Comparison of ENCODE assay signal across 19 cellular contexts in genomic region chr9:6153425-6153824, GRCh38.
DNase-seq lines count a peak whose midpoint lies in the region; TF ChIP-seq lines count a peak whose summit lies in the region.
"Had no signal": no experiment of that assay in that cellular context is flagged by ENCODE, and none has a peak within 500 bp of the region (broad histone marks: within the 10 kb centered on the region; RNA-seq: fewer than 3 reads in every experiment).

No MANE protein-coding gene starts in this region.

- no peaks in the 10 kb centered on the region for H3K36me3 ChIP-seq in smooth muscle cell (ENCODE audit: low read depth)
- H3K36me3 ChIP-seq: BLaER1, heart left ventricle, lower lobe of right lung, right lobe of liver, SJSA1, transverse colon had no signal

- DNase-seq in HPDE6-E6E7 (ENCODE audit: extremely low spot score) (peak; percentile 58), RWPE1 (ENCODE audit: low spot score) (peak; percentile 63), epithelial cell of proximal tubule (ENCODE audit: low read depth) (peak; percentile 39), pulmonary artery endothelial cell (ENCODE audit: low read depth, low spot score) (peak; percentile 48), smooth muscle cell (lab: John Stamatoyannopoulos, UW; ENCODE audit: unreplicated experiment) (no peak), epidermal melanocyte (ENCODE audit: insufficient read length, low spot score) (no peak), KG1 (lab: John Stamatoyannopoulos, UW) (no peak)
- DNase-seq: activated CD8-positive, alpha-beta T cell treated with anti-CD3 and anti-CD28 coated beads for 36 hours; activated naive CD8-positive, alpha-beta T cell treated with anti-CD3 and anti-CD28 coated beads for 36 hours; activated T-cell treated with anti-CD3 and anti-CD28 coated beads, Interleukin-2, amount 50 U/mL, for 1 hour; heart left ventricle; lower lobe of right lung; NCI-H1436; right lobe of liver; stimulated activated naive CD4-positive, alpha-beta T cell treated with Interleukin-2 at 50 U/mL for 16 hours; T-helper 17 cell; transverse colon had no signal

- CTCF ChIA-PET in RWPE1 (lab: Yijun Ruan, JAX) = no interaction called here

- H3K4me2 ChIP-seq in smooth muscle cell = no peak overlapping the region
- H3K4me2 ChIP-seq: BLaER1 had no signal

- H4K20me1 ChIP-seq in smooth muscle cell (ENCODE audit: low read depth) = no peaks in the 10 kb centered on the region
- H4K20me1 ChIP-seq: BLaER1 had no signal

- whole genome bisulfite sequencing in smooth muscle cell (ENCODE audit: low lambda C conversion rate) = 85% methylated on average over 2 of the region's 2 CpGs

- H3K27ac ChIP-seq in RWPE1 = no peak overlapping the region; the same call in 1 of the 2 replicates
- H3K27ac ChIP-seq in smooth muscle cell (ENCODE audit: low read depth) = no peak overlapping the region
- H3K27ac ChIP-seq: BLaER1, heart left ventricle, lower lobe of right lung, right lobe of liver, SJSA1, transverse colon had no signal

- POLR2A ChIA-PET in RWPE1 (lab: Yijun Ruan, JAX; ENCODE audit: low non-redundant PET) = no interaction called here

- H3K9ac ChIP-seq in smooth muscle cell (ENCODE audit: low read depth) = no peak overlapping the region
- H3K9ac ChIP-seq: BLaER1 had no signal

- no peaks in the 10 kb centered on the region for H3K79me2 ChIP-seq in smooth muscle cell (ENCODE audit: low read depth)

- no peaks in the 10 kb centered on the region for H3K27me3 ChIP-seq in smooth muscle cell (ENCODE audit: low read depth)
- H3K27me3 ChIP-seq: BLaER1, heart left ventricle, right lobe of liver, SJSA1, transverse colon had no signal

- H3K4me3 ChIP-seq in epithelial cell of proximal tubule (ENCODE audit: low read depth, low read length) (no peak overlapping the region), smooth muscle cell (no peak overlapping the region)
- H3K4me3 ChIP-seq: BLaER1, heart left ventricle, lower lobe of right lung, right lobe of liver, SJSA1, transverse colon had no signal

- no peaks in the 10 kb centered on the region for H3K9me3 ChIP-seq in smooth muscle cell (replicated peaks; ENCODE audit: low read depth)
- H3K9me3 ChIP-seq: lower lobe of right lung, right lobe of liver, SJSA1, transverse colon had no signal

- H2AFZ ChIP-seq in smooth muscle cell (ENCODE audit: low read depth) = no peak overlapping the region

- no peaks in the 10 kb centered on the region for H3K4me1 ChIP-seq in smooth muscle cell (ENCODE audit: low read depth)
- H3K4me1 ChIP-seq: BLaER1, heart left ventricle, lower lobe of right lung, SJSA1, transverse colon had no signal

- TF ChIP-seq CTCF in RWPE1 (conservative IDR thresholded peaks at IDR 0.05; ENCODE audit: low read depth) = no peak
- TF ChIP-seq CTCF in epithelial cell of proximal tubule (conservative IDR thresholded peaks at IDR 0.05; ENCODE audit: low read depth, low read length) = no peak
- no peak for TF ChIP-seq CTCF in smooth muscle cell (IDR thresholded peaks at IDR 0.05; ENCODE audit: borderline replicate concordance, insufficient read depth, poor library complexity, severe bottlenecking)

- H3F3A ChIP-seq in smooth muscle cell (ENCODE audit: low read depth) = no peaks in the 10 kb centered on the region

Comparison
In these comparisons a context has a peak if more than half of its experiments do, and no peak if none do; other contexts are left out.
1. DNase-seq: peak in HPDE6-E6E7 (single experiment), RWPE1 (single experiment), epithelial cell of proximal tubule (single experiment) and pulmonary artery endothelial cell (single experiment); none in smooth muscle cell (single experiment), epidermal melanocyte (single experiment) and KG1 (single experiment).